22 cellular contexts compared by ENCODE assay signal in the genomic region with DNA sequence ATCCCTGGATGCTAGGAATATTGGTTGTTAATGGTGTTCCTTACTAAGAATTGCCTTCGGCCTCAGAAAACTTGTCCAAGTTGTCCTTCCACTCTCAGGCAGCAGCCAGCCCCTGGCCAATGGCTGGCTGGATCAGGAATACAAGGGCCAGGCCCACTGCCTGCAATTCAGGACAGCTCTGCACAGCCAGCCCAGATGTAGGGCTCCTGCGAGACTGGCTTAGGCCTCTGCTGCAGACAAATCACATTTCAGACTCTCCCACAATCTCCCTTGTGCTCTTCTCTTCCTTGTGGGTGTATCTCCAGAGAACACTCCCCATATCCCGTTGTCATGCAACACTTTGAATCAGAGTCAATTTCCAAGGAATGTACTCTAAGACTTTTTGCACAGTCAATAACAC.
"Had no signal": no experiment of that assay in that cellular context is flagged by ENCODE, and none has a peak within 500 bp of the region (broad histone marks: within the 10 kb centered on the region; RNA-seq: fewer than 3 reads in every experiment).

No MANE protein-coding gene starts in this region.

- H3K27ac ChIP-seq: body of pancreas, gastroesophageal sphincter, right lobe of liver, skin epidermis, vagina, VCaP had no signal

- ATAC-seq: body of pancreas; effector memory CD8-positive, alpha-beta T cell; gastroesophageal sphincter; naive thymus-derived CD8-positive, alpha-beta T cell; right lobe of liver had no signal

- DNase-seq: activated CD4-positive, alpha-beta T cell treated with anti-CD3 and anti-CD28 coated beads for 4 hours; activated CD4-positive, alpha-beta T cell treated with anti-CD3 and anti-CD28 coated beads, Interleukin-2, amount 50 U/mL, for 4 hours; activated effector memory CD4-positive, alpha-beta T cell treated with Interleukin-2 at 50 U/mL for 16 hours; activated naive CD4-positive, alpha-beta T cell treated with Interleukin-2 at 50 U/mL for 16 hours; body of pancreas; cortex of kidney; effector memory CD8-positive, alpha-beta T cell; hypothalamus; naive thymus-derived CD8-positive, alpha-beta T cell; posterior cingulate gyrus; right lobe of liver; stimulated activated CD4-positive, alpha-beta T cell treated with anti-CD3 and anti-CD28 coated beads, Interleukin-12 subunit alpha, Interleukin-12 subunit beta, amount 100 ng/mL, for 4 hours; stimulated activated CD4-positive, alpha-beta T cell treated with anti-CD3 and anti-CD28 coated beads, Interleukin-4, amount 100 ng/mL, for 1 hour; T-helper 9 cell had no signal

- H3K27me3 Mint-ChIP-seq: activated naive CD8-positive, alpha-beta T cell; effector memory CD8-positive, alpha-beta T cell; memory B cell; naive thymus-derived CD8-positive, alpha-beta T cell; stimulated activated naive CD8-positive, alpha-beta T cell treated with anti-CD3 and anti-CD28 coated beads, Interleukin-15, Interleukin-2, amounts not matched to agents 100 ng/mL and 50 ng/mL, for 24 hours; type B pancreatic cell had no signal

- H3K4me1 Mint-ChIP-seq: memory B cell; naive thymus-derived CD8-positive, alpha-beta T cell had no signal

- H3K4me3 Mint-ChIP-seq: activated naive CD8-positive, alpha-beta T cell; effector memory CD8-positive, alpha-beta T cell; memory B cell; naive thymus-derived CD8-positive, alpha-beta T cell; stimulated activated naive CD8-positive, alpha-beta T cell treated with anti-CD3 and anti-CD28 coated beads, Interleukin-15, Interleukin-2, amounts not matched to agents 100 ng/mL and 50 ng/mL, for 24 hours; type B pancreatic cell had no signal

- H3K36me3 Mint-ChIP-seq: activated naive CD8-positive, alpha-beta T cell; memory B cell; naive thymus-derived CD8-positive, alpha-beta T cell had no signal

- H3K4me1 ChIP-seq: body of pancreas, gastroesophageal sphincter, right lobe of liver, vagina had no signal

- H3K9me3 ChIP-seq: body of pancreas, gastroesophageal sphincter, right lobe of liver, vagina had no signal

- H3K36me3 ChIP-seq: gastroesophageal sphincter, right lobe of liver, vagina had no signal

- H3K27me3 ChIP-seq: body of pancreas, gastroesophageal sphincter, right lobe of liver, vagina had no signal

- H3K4me3 ChIP-seq: body of pancreas, gastroesophageal sphincter, right lobe of liver, skin epidermis, vagina had no signal

- H3K27ac Mint-ChIP-seq: activated naive CD8-positive, alpha-beta T cell; effector memory CD8-positive, alpha-beta T cell; memory B cell; naive thymus-derived CD8-positive, alpha-beta T cell; stimulated activated naive CD8-positive, alpha-beta T cell treated with anti-CD3 and anti-CD28 coated beads, Interleukin-15, Interleukin-2, amounts not matched to agents 100 ng/mL and 50 ng/mL, for 24 hours; type B pancreatic cell had no signal
